In genomic region chr17:30361766-30362279, GRCh38 we compare ENCODE assay signal across 35 cellular contexts. TPM values are rescaled to one million over a fixed set of nuclear protein-coding genes. Genes with fewer than 3 reads are reported as not detected.
"Had no signal": no experiment of that assay in that cellular context is flagged by ENCODE, and none has a peak within 500 bp of the region (broad histone marks: within the 10 kb centered on the region; RNA-seq: fewer than 3 reads in every experiment).

No MANE protein-coding gene starts in this region.

- FAIRE-seq: TTC549 had no signal

- H3K4me1 ChIP-seq: colonic mucosa, SJCRH30 had no signal

- ATAC-seq: activated CD8-positive, alpha-beta T cell treated with anti-CD3 and anti-CD28 coated beads for 36 hours; activated T-cell treated with anti-CD3 and anti-CD28 coated beads, Interleukin-2, amount 50 U/mL, for 4 hours; Panc1 had no signal

- H3K4me3 Mint-ChIP-seq: activated CD4-positive, alpha-beta T cell treated with anti-CD3 and anti-CD28 coated beads, Interleukin-2, amount 10 ng/mL, durations not matched to agents 24 days and 14 days; activated CD8-positive, alpha-beta T cell treated with anti-CD3 and anti-CD28 coated beads for 36 hours; activated naive CD4-positive, alpha-beta T cell treated with anti-CD3 and anti-CD28 coated beads, Interleukin-2, amount 10 ng/mL, durations not matched to agents 7 days and 5 days; activated naive CD8-positive, alpha-beta T cell treated with anti-CD3 and anti-CD28 coated beads for 36 hours; activated T-helper 1 cell treated with anti-CD3 and anti-CD28 coated beads, Interleukin-12 subunit alpha, Interleukin-12 subunit beta, Interleukin-2, Interleukin-4 antibody, amounts not matched to agents 30 ng/mL and 10 ng/mL and 1 ng/mL, durations not matched to agents 14 hours and 24 hours and 36 hours; central memory CD8-positive, alpha-beta T cell; T-helper 2 cell treated with Interferon-gamma antibody and Interleukin-4, amounts not matched to agents 5 μg/mL and 100 μg/mL, for 36 hours had no signal

- H3K27ac ChIP-seq: cardiac muscle cell, colonic mucosa, SJCRH30, SK-N-MC had no signal

- H3K27ac Mint-ChIP-seq: activated CD4-positive, alpha-beta T cell treated with anti-CD3 and anti-CD28 coated beads, Interleukin-2, amount 10 ng/mL, durations not matched to agents 24 days and 14 days; activated CD8-positive, alpha-beta T cell treated with anti-CD3 and anti-CD28 coated beads for 36 hours; activated naive CD4-positive, alpha-beta T cell treated with anti-CD3 and anti-CD28 coated beads, Interleukin-2, amount 10 ng/mL, durations not matched to agents 7 days and 5 days; activated naive CD8-positive, alpha-beta T cell treated with anti-CD3 and anti-CD28 coated beads for 36 hours; T-helper 2 cell treated with Interferon-gamma antibody and Interleukin-4, amounts not matched to agents 5 μg/mL and 100 μg/mL, for 36 hours had no signal

- H3K27me3 ChIP-seq: cardiac muscle cell, colonic mucosa, SJCRH30 had no signal

- H3K36me3 ChIP-seq: cardiac muscle cell, colonic mucosa, SJCRH30 had no signal

- H3K4me3 ChIP-seq: cardiac muscle cell, colonic mucosa, SJCRH30, SK-N-MC had no signal

- DNase-seq: activated CD4-positive, alpha-beta T cell treated with anti-CD3 and anti-CD28 coated beads, Interleukin-2, amount 10 ng/mL, durations not matched to agents 24 days and 14 days; activated CD4-positive, alpha-beta T cell treated with anti-CD3 and anti-CD28 coated beads, Interleukin-2, amount 50 U/mL, for 4 hours; activated CD8-positive, alpha-beta memory T cell treated with anti-CD3 and anti-CD28 coated beads, Interleukin-2, amount 50 U/mL, for 4 hours; activated CD8-positive, alpha-beta T cell treated with anti-CD3 and anti-CD28 coated beads for 36 hours; activated gamma-delta T cell treated with Interleukin-2 at 50 U/mL for 16 hours; activated naive CD4-positive, alpha-beta T cell treated with anti-CD3 and anti-CD28 coated beads, Interleukin-2, amount 10 ng/mL, durations not matched to agents 7 days and 5 days; activated naive CD8-positive, alpha-beta T cell treated with anti-CD3 and anti-CD28 coated beads for 36 hours; activated T-cell treated with anti-CD3 and anti-CD28 coated beads for 4 hours; activated T-cell treated with anti-CD3 and anti-CD28 coated beads, Interleukin-2, amount 50 U/mL, for 4 hours; amniotic stem cell; aorta; colonic mucosa; NCI-H1092 treated with DMSO at 0.1 percent for 48 hours; NCI-H1417; NCI-H146; NCI-H187; NCI-H2029 treated with DMSO at 0.1 percent for 48 hours; NCI-H2171; NCI-H510A; NCI-H526; NCI-H748 treated with DMSO at 0.1 percent for 48 hours; NK-92 treated with Interleukin-12 subunit alpha and Interleukin-12 subunit beta, amount 100 ng/mL, for 24 hours; SHP77; SJCRH30 had no signal

- H3K9me3 ChIP-seq: colonic mucosa had no signal

- H3K27me3 Mint-ChIP-seq: activated CD8-positive, alpha-beta T cell treated with anti-CD3 and anti-CD28 coated beads for 36 hours; activated naive CD8-positive, alpha-beta T cell treated with anti-CD3 and anti-CD28 coated beads for 36 hours; central memory CD8-positive, alpha-beta T cell had no signal

RNA-seq across cellular contexts. Expression of gene TMIGD1, which starts 28.0 kb away (rescaled TPM):
- total RNA-seq: activated CD4-positive, alpha-beta T cell treated with anti-CD3 and anti-CD28 coated beads, Interleukin-2, amount 10 ng/mL, durations not matched to agents 24 days and 14 days; activated CD8-positive, alpha-beta T cell treated with anti-CD3 and anti-CD28 coated beads for 36 hours; activated naive CD8-positive, alpha-beta T cell treated with anti-CD3 and anti-CD28 coated beads for 36 hours; activated T-cell treated with anti-CD3 and anti-CD28 coated beads, Interleukin-2, amount 50 U/mL, for 4 hours; activated T-helper 1 cell treated with anti-CD3 and anti-CD28 coated beads, Interleukin-12 subunit alpha, Interleukin-12 subunit beta, Interleukin-2, Interleukin-4 antibody, amounts not matched to agents 30 ng/mL and 10 ng/mL and 1 ng/mL, durations not matched to agents 14 hours and 24 hours and 36 hours; aorta; cardiac muscle cell; chondrocyte; M059J; RPMI7951; SJCRH30; T-helper 1 cell treated with Interleukin-12 subunit alpha and Interleukin-12 subunit beta and Interleukin-4 antibody, amounts not matched to agents 30 ng/mL and 1 ng/mL, for 36 hours had no signal
- polyA plus RNA-seq: cardiac muscle cell had no signal
